ENCODE assay signal across 7 cellular contexts in genomic region chr19:2977686-2978466, GRCh38. TPM values are rescaled to one million over a fixed set of nuclear protein-coding genes. Genes with fewer than 3 reads are reported as not detected.
DNase-seq lines count a peak whose midpoint lies in the region; ATAC-seq and TF ChIP-seq lines count a peak whose summit lies in the region.

No MANE protein-coding gene starts in this region.

- H3K4me1 Mint-ChIP-seq in stimulated activated effector memory CD8-positive, alpha-beta T cell treated with anti-CD3 and anti-CD28 coated beads, Interleukin-12 subunit alpha, Interleukin-12 subunit beta, amount 100 ng/mL, for 72 hours: peaks cover 23% of the 10 kb centered on the region

- no peaks in the 10 kb centered on the region for H3K27me3 ChIP-seq in Panc1 (ENCODE audit: control insufficient read depth, insufficient read depth, low read length)

- intact Hi-C loops in Panc1 (cut with micrococcal nuclease; ENCODE audit: unreplicated experiment): no loop called here

- H3K36me3 ChIP-seq in Panc1 (ENCODE audit: control insufficient read depth, insufficient read depth, low read length): no peaks in the 10 kb centered on the region

- peak; percentile 15 for ATAC-seq in GM21447 (IDR thresholded peaks at IDR 0.05; ENCODE audit: unreplicated experiment)
- ATAC-seq in Panc1: peak; percentile 50
- ATAC-seq in stimulated activated effector memory CD8-positive, alpha-beta T cell treated with anti-CD3 and anti-CD28 coated beads, Interleukin-12 subunit alpha, Interleukin-12 subunit beta, amount 100 ng/mL, for 72 hours: peak; percentile 2
- ATAC-seq in GM18498 (IDR thresholded peaks at IDR 0.05; ENCODE audit: unreplicated experiment): no peak

- POLR2A ChIA-PET in Panc1 (lab: Charles Lee): no interaction called here

- H3K9me3 Mint-ChIP-seq in stimulated activated effector memory CD8-positive, alpha-beta T cell treated with anti-CD3 and anti-CD28 coated beads, Interleukin-12 subunit alpha, Interleukin-12 subunit beta, amount 100 ng/mL, for 72 hours: no peaks in the 10 kb centered on the region

- no TSS peak for BruUV-seq in Panc1 (replicated peaks; lab: Mats Ljungman, UMichigan)

- H3K27ac Mint-ChIP-seq in stimulated activated effector memory CD8-positive, alpha-beta T cell treated with anti-CD3 and anti-CD28 coated beads, Interleukin-12 subunit alpha, Interleukin-12 subunit beta, amount 100 ng/mL, for 72 hours: no peak overlapping the region

- no peak for DNase-seq in Panc1 (ENCODE audit: low read depth, low spot score)
- no peak for DNase-seq in fibroblast of mammary gland (ENCODE audit: low read depth)
- DNase-seq in stimulated activated effector memory CD8-positive, alpha-beta T cell treated with anti-CD3 and anti-CD28 coated beads, Interleukin-12 subunit alpha, Interleukin-12 subunit beta, amount 100 ng/mL, for 72 hours (ENCODE audit: low spot score in 2 of 2): no peak
- no peak for DNase-seq in NCI-H524 treated with DMSO at 0.1 percent for 48 hours (lab: John Stamatoyannopoulos, UW)
- no peak for DNase-seq in DMS53 treated with DMSO at 0.1 percent for 48 hours (lab: John Stamatoyannopoulos, UW; ENCODE audit: unreplicated experiment)

- in situ Hi-C loops in Panc1 (cut with HindIII; ENCODE audit: low pct_unique_long_range_greater_than_20kb, low sequenced_read_pairs): no loop called here

- H3K27ac ChIP-seq in Panc1 (ENCODE audit: low read length): peak overlapping the region; percentile 72

- peak overlapping the region; percentile 85 for H3K4me3 Mint-ChIP-seq in stimulated activated effector memory CD8-positive, alpha-beta T cell treated with anti-CD3 and anti-CD28 coated beads, Interleukin-12 subunit alpha, Interleukin-12 subunit beta, amount 100 ng/mL, for 72 hours

- CTCF ChIA-PET in Panc1 (lab: Charles Lee): interaction anchor here (1.0 kb wide), 1 partner anchor 131 kb away, joined by 3 read pairs; no protein-coding TSS in a partner anchor

- no peaks in the 10 kb centered on the region for H3K36me3 Mint-ChIP-seq in stimulated activated effector memory CD8-positive, alpha-beta T cell treated with anti-CD3 and anti-CD28 coated beads, Interleukin-12 subunit alpha, Interleukin-12 subunit beta, amount 100 ng/mL, for 72 hours

- no peak for TF ChIP-seq CTCF in Panc1 (IDR thresholded peaks at IDR 0.05)
- TF ChIP-seq CTCF in fibroblast of mammary gland (conservative IDR thresholded peaks at IDR 0.05; ENCODE audit: control insufficient read depth, insufficient read depth, low read depth, low read length): no peak

- H3K4me1 ChIP-seq in Panc1 (ENCODE audit: control insufficient read depth, insufficient read depth, low read length): peaks cover 13% of the 10 kb centered on the region

- peak overlapping the region; percentile 56 for H3K4me3 ChIP-seq in Panc1 (ENCODE audit: low read depth in 2 of 2, low read length in 2 of 2)
- peak overlapping the region; percentile 12 for H3K4me3 ChIP-seq in fibroblast of mammary gland (ENCODE audit: control insufficient read depth, low read depth, low read length)

- no peaks in the 10 kb centered on the region for H3K9me3 ChIP-seq in Panc1 (ENCODE audit: control insufficient read depth, insufficient read depth, low read depth, low read length)

RNA-seq across cellular contexts. Expression of gene TLE6, which starts 0.5 kb away (rescaled TPM):
- 4.0 TPM for total RNA-seq in Panc1 (2021; ENCODE audit: unreplicated experiment)
- 5.4 TPM for polyA plus RNA-seq in Panc1 (2012; ENCODE audit: insufficient read length)

RNA-seq across cellular contexts. Expression of gene ZNF77, which starts 33.1 kb away (rescaled TPM):
- 4.5 TPM for total RNA-seq in Panc1 (2021; ENCODE audit: unreplicated experiment)
- polyA plus RNA-seq in Panc1 (2012; ENCODE audit: insufficient read length): 2.7 TPM

RNA-seq across cellular contexts. Expression of gene TLE2, which starts 51.2 kb away (rescaled TPM):
- total RNA-seq in Panc1 (2021; ENCODE audit: unreplicated experiment): 6.2 TPM
- polyA plus RNA-seq in Panc1 (2012; ENCODE audit: insufficient read length): 31.3 TPM
